ENCODE assay signal across 8 cellular contexts in the genomic region with DNA sequence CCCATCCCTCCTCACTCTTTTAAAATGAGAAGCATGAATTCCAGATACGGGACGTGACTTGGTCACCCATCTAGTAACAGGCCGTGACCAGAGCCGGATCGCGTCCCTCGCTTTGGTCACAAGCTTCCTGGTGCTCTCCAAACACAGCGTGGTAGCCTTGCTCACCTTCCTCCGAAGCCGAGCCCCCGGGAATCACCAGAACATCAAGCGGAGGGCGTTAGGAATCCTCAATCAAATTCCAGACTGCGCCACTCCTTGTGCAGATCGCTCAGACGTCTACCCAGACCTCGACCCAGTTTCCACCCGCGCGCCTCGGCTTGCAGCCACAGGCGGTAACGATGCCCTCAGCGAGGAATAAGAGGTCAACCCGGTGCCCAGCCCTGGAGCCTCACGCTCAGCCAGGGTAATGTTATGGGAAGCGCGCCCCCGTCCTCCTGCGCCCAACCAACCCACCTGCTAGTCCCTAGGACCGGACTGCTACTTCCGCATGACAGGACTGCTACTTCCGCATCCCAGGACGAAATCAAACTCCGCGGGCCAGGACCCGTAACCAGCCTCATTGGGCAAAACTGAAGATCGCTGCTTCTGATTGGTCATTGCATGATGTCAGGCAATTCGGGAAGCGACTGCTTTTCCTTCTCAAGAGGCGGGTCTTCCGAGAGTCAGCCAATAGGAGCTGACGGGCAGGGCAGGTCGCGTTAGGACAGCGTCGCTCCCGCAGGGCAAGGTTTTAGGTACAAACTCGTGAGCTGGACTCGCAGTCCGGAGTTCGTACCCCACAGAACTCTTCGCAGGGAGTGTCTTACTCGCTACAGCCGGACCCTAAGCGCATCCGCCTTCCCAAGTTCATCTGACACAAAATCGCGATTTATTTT. TPM values are rescaled to one million over a fixed set of nuclear protein-coding genes. Genes with fewer than 3 reads are reported as not detected.
DNase-seq lines count a peak whose midpoint lies in the region; FAIRE-seq and TF ChIP-seq lines count a peak whose summit lies in the region.

A gene (minus strand): TSS at position 501 of the 875 bp plus-strand sequence. CDS start 1,212 bp downstream, outside the sequence.

- no peaks in the 10 kb centered on the region for H3K27me3 ChIP-seq in DOHH2 (ENCODE audit: control insufficient read depth, low read length)
- no peaks in the 10 kb centered on the region for H3K27me3 ChIP-seq in GM23248 (replicated peaks; ENCODE audit: insufficient read depth)
- no peaks in the 10 kb centered on the region for H3K27me3 ChIP-seq in Karpas-422 (ENCODE audit: low read length)
- no peaks in the 10 kb centered on the region for H3K27me3 ChIP-seq in esophagus squamous epithelium

- no peak for TF ChIP-seq POLR2A in esophagus squamous epithelium (IDR thresholded peaks at IDR 0.05)

- peak within 1 kb of the TSS; percentile 94 for H3K4me2 ChIP-seq in DOHH2 (ENCODE audit: low read length)
- H3K4me2 ChIP-seq in GM23248 (ENCODE audit: unreplicated experiment), result peak within 1 kb of the TSS; percentile 87
- H3K4me2 ChIP-seq in Karpas-422 (ENCODE audit: low read depth, low read length, poor library complexity, severe bottlenecking), result peak within 1 kb of the TSS; percentile 94

- H2AFZ ChIP-seq in GM23248, result peak within 1 kb of the TSS; percentile 92
- H2AFZ ChIP-seq in Karpas-422 (ENCODE audit: low read length), result peak within 1 kb of the TSS; percentile 60; the same call in 1 of the 2 replicates

- H3K79me2 ChIP-seq in DOHH2 (ENCODE audit: control insufficient read depth, low read length), result peaks cover 51% of the 10 kb centered on the region
- H3K79me2 ChIP-seq in GM23248 (ENCODE audit: insufficient read depth), result peaks cover 13% of the 10 kb centered on the region
- H3K79me2 ChIP-seq in Karpas-422 (ENCODE audit: low read length), result peaks cover 50% of the 10 kb centered on the region

- no peaks in the 10 kb centered on the region for H3K9me2 ChIP-seq in DOHH2 (replicated peaks; ENCODE audit: control insufficient read depth, low read length)
- no peaks in the 10 kb centered on the region for H3K9me2 ChIP-seq in GM23248 (ENCODE audit: insufficient read depth)
- no peaks in the 10 kb centered on the region for H3K9me2 ChIP-seq in Karpas-422 (replicated peaks; ENCODE audit: insufficient read depth, low read length)

- 1 to 2% methylated on average over 55 to 59 of the region's 59 CpGs for WGBS in GM23248 (ENCODE audit: low coverage in 1 of 2, low lambda C conversion rate in 2 of 2, missing lambda C conversion rate in 2 of 2), 2 experiments
- 0% methylated on average over 24 to 45 of the region's 59 CpGs for WGBS in esophagus squamous epithelium, 2 donors

- H3K9ac ChIP-seq in GM23248 (peak within 1 kb of the TSS; percentile 84), Karpas-422 (ENCODE audit: low read length) (peak within 1 kb of the TSS; percentile 93)

- FAIRE-seq in RCC 7860 (lab: Jason Lieb, UNC), result peak; percentile 90

- H3K36me3 ChIP-seq in DOHH2 (ENCODE audit: control insufficient read depth, low read length) (peaks cover 49% of the 10 kb centered on the region), GM23248 (ENCODE audit: low read depth) (0 out of 2 replicates have a peak, but pooled peaks cover 5% of the 10 kb centered on the region), Karpas-422 (ENCODE audit: insufficient read depth, low read length) (peaks cover 21% of the 10 kb centered on the region), esophagus squamous epithelium (peaks cover 0 to 3% (median 0%) of the 10 kb centered on the region in 3 donors)

- H3F3A ChIP-seq in DOHH2 (ENCODE audit: control insufficient read depth, insufficient read depth), result peaks cover 39% of the 10 kb centered on the region
- peaks cover 46% of the 10 kb centered on the region for H3F3A ChIP-seq in GM23248 (ENCODE audit: insufficient read depth)

- TF ChIP-seq CTCF in DOHH2 (IDR thresholded peaks at IDR 0.05; ENCODE audit: low read depth, low read length, poor library complexity, severe bottlenecking), result no peak
- no peak for TF ChIP-seq CTCF in esophagus squamous epithelium (IDR thresholded peaks at IDR 0.05)

- intact Hi-C loops in esophagus squamous epithelium (cut with DNase I), result no loop called here

- H3K9me3 ChIP-seq in DOHH2 (ENCODE audit: control insufficient read depth, insufficient read depth, low read length), result peaks cover 3% of the 10 kb centered on the region; the same call in 1 of the 2 replicates
- no peaks in the 10 kb centered on the region for H3K9me3 ChIP-seq in GM23248 (ENCODE audit: low read depth)
- no peaks in the 10 kb centered on the region for H3K9me3 ChIP-seq in Karpas-422 (ENCODE audit: low read length)
- H3K9me3 ChIP-seq in esophagus squamous epithelium, result no peaks in the 10 kb centered on the region

- peak within 1 kb of the TSS; percentile 99 for H3K4me3 ChIP-seq in DOHH2 (ENCODE audit: low read length)
- H3K4me3 ChIP-seq in GM23248, result peak within 1 kb of the TSS; percentile 94
- H3K4me3 ChIP-seq in Karpas-422 (ENCODE audit: low read length), result peak within 1 kb of the TSS; percentile 97
- H3K4me3 ChIP-seq in esophagus squamous epithelium, result peak within 1 kb of the TSS; percentile 63 to 83 (median 70)

- DNase-seq in GM23248, result peak; percentile 99
- DNase-seq in Karpas-422, result peak; percentile 99
- DNase-seq in RCC 7860 (ENCODE audit: low spot score), result peak; percentile 98
- DNase-seq in activated T-cell treated with anti-CD3 and anti-CD28 coated beads, Interleukin-2, amount 50 U/mL, for 48 hours, result peak; percentile 91
- peak; percentile 91 for DNase-seq in esophagus squamous epithelium (lab: John Stamatoyannopoulos, UW)
- DNase-seq in myocyte (ENCODE audit: low read depth), result peak; percentile 100
- DNase-seq in stimulated activated CD8-positive, alpha-beta memory T cell treated with anti-CD3 and anti-CD28 coated beads, Interleukin-7, amount 100 ng/mL, for 4 hours (ENCODE audit: low read depth in 2 of 2), result peak; percentile 84 to 89

- H4K20me1 ChIP-seq in DOHH2 (ENCODE audit: control insufficient read depth, insufficient read depth, low read depth, low read length), result no peaks in the 10 kb centered on the region
- no peaks in the 10 kb centered on the region for H4K20me1 ChIP-seq in GM23248 (ENCODE audit: insufficient read depth)
- no peaks in the 10 kb centered on the region for H4K20me1 ChIP-seq in Karpas-422 (ENCODE audit: insufficient read depth, low read depth, low read length)

- H3K27ac ChIP-seq in DOHH2 (ENCODE audit: low read depth, low read length) (peak within 1 kb of the TSS; percentile 51), GM23248 (peak within 1 kb of the TSS; percentile 79), Karpas-422 (ENCODE audit: low read length) (peak within 1 kb of the TSS; percentile 69), esophagus squamous epithelium (peak within 1 kb of the TSS; percentile 38 to 69 (median 52))

- in situ Hi-C loops in GM23248 (cut with MboI), result no loop called here

- H3K4me1 ChIP-seq in DOHH2 (ENCODE audit: control insufficient read depth, low read length) (peaks cover 26% of the 10 kb centered on the region), GM23248 (ENCODE audit: insufficient read depth) (peaks cover 11% of the 10 kb centered on the region; the same call in 1 of the 2 replicates), Karpas-422 (ENCODE audit: low read length) (peaks cover 41% of the 10 kb centered on the region), esophagus squamous epithelium (peaks cover 6 to 25% (median 9%) of the 10 kb centered on the region in 3 donors)

RNA-seq across cellular contexts. Expression of the gene that starts here (rescaled TPM):
- total RNA-seq in GM23248 (2014; rRNA removed; shearing (Covaris generic)), result not detected in 2 replicates
- 2.5 and 3.1 TPM in 2 replicates for polyA plus RNA-seq in GM23248 (2016; fragmentation: Nextera tagmentation; extraction: Ambion mirVana)
- 4.3 and 7.2 TPM in 2 replicates for total RNA-seq in Karpas-422 (2014; rRNA removed; shearing (Covaris generic); ENCODE audit: low replicate concordance)
- total RNA-seq in esophagus squamous epithelium, result 1 to 10 TPM; 2.3 to 4.7 (median 2.6) TPM
- total RNA-seq in myocyte, result 0.16 and 0.21 TPM in 2 replicates
- 0.24 TPM for polyA plus RNA-seq in myocyte (2012)

Comparison
In these comparisons a context has a peak if more than half of its experiments do, and no peak if none do; other contexts are left out.
1. Peak in every context shown above with its lines: DNase-seq, H3K4me3 ChIP-seq and H3K27ac ChIP-seq.
2. Peak in DNase-seq in myocyte; RNA of the gene not detected or under 1 TPM.